In the genomic region with DNA sequence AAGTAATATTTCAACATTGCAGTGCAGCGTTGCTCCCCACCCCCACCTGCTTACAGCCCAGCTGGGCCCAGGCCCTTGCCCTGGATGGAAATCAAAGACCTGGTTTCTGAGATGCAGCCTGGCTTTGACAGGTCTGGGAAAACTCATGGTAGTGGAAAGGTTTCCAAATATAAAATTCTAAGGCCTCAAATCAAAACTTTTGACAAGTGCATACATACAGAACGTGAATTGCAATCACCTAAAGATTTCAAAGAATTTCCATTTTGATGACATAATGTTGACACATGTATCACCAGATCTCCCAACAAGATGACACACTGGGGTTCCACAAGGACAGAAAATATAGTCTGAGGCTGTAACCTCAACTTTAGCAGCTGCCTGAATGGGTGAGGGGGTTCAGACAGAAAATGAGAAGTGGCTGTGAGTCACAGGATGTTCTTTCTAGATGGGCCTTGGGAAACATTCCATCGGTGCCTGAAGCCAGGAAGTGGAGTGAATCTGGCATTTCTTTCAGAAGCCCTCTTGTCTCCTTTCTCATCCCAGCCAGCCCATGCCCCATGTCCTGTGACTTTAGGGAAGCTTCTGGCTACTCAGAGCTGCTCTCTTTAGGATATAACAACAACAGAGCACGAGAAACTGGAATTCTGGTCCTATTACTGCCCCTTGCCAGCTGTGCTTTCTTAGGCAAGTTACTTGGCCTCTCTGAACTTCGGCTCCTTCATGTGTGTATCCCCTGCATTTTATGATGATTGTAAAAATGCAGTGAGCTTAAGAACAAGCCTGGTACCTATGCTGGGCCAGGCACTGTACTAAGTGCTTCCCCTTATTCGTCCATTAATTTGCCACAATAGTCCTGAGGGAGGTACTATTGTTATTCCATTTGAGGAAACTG, we compare ENCODE assay signal across 9 cellular contexts. TPM values are rescaled to one million over a fixed set of nuclear protein-coding genes. Genes with fewer than 3 reads are reported as not detected.
DNase-seq lines count a peak whose midpoint lies in the region; ATAC-seq and TF ChIP-seq lines count a peak whose summit lies in the region.
"Had no signal": no experiment of that assay in that cellular context is flagged by ENCODE, and none has a peak within 500 bp of the region (broad histone marks: within the 10 kb centered on the region; RNA-seq: fewer than 3 reads in every experiment).

No MANE protein-coding gene starts in this region.

- H3K27me3 ChIP-seq in esophagus (ENCODE audit: control insufficient read depth in 1 of 2, insufficient read depth in 2 of 2, low read length in 2 of 2) = no peaks in the 10 kb centered on the region
- no peaks in the 10 kb centered on the region for H3K27me3 ChIP-seq in muscle layer of duodenum (ENCODE audit: low read depth, low read length)

- no peak overlapping the region for H3K4me3 ChIP-seq in AG10803 (ENCODE audit: low read length)
- no peak overlapping the region for H3K4me3 ChIP-seq in esophagus (ENCODE audit: low read depth in 1 of 2, low read length in 2 of 2)
- H3K4me3 ChIP-seq in muscle layer of duodenum (ENCODE audit: low read depth in 1 of 2, low read length in 2 of 2) = peak overlapping the region in 1 of 2 donors; percentile 36
- H3K4me3 ChIP-seq: SK-N-MC had no signal

- POLR2A ChIA-PET in GM10248 (lab: Yijun Ruan, JAX) = no interaction called here

- DNase-seq in AG10803 (ENCODE audit: low read depth) = peak; percentile 95
- peak; percentile 33 to 73 for DNase-seq in NOMO-1 (lab: John Stamatoyannopoulos, UW; ENCODE audit: unreplicated experiment in 2 of 2)
- no peak for DNase-seq in GM10248 (ENCODE audit: extremely low spot score)
- no peak for DNase-seq in stimulated activated CD4-positive, alpha-beta T cell treated with anti-CD3 and anti-CD28 coated beads, Interleukin-4, amount 100 ng/mL, for 4 hours
- no peak for DNase-seq in cerebellum (ENCODE audit: low spot score)

- H3K36me3 ChIP-seq in esophagus (ENCODE audit: control insufficient read depth in 2 of 2, insufficient read depth in 2 of 2, low read length in 1 of 2) = peaks cover 0 to 13% of the 10 kb centered on the region in 2 donors
- H3K36me3 ChIP-seq in muscle layer of duodenum (ENCODE audit: control insufficient read depth in 1 of 2, insufficient read depth in 2 of 2, low read length in 2 of 2) = peaks cover 0 to 20% of the 10 kb centered on the region in 2 donors

- ATAC-seq in HG02678 (IDR thresholded peaks at IDR 0.05; ENCODE audit: unreplicated experiment) = no peak

- H3K9me3 ChIP-seq in esophagus (ENCODE audit: control insufficient read depth in 2 of 2, insufficient read depth in 1 of 2, low read depth in 1 of 2, low read length in 1 of 2) (no peaks in the 10 kb centered on the region), muscle layer of duodenum (ENCODE audit: control insufficient read depth in 1 of 2, low read length in 2 of 2) (no peaks in the 10 kb centered on the region)

- H3K27ac ChIP-seq in esophagus (ENCODE audit: low read depth in 2 of 2, low read length in 1 of 2) (peak overlapping the region; percentile 21 to 44), muscle layer of duodenum (ENCODE audit: low read length) (peak overlapping the region; percentile 79)
- H3K27ac ChIP-seq: SK-N-MC had no signal

- CTCF ChIA-PET in GM10248 (lab: Yijun Ruan, JAX) = interaction anchor here (1.0 to 2.8 kb wide), 2 partner anchors 10 to 11 kb away, joined by 3 to 12 read pairs; no protein-coding TSS in a partner anchor

- WGBS in esophagus, 2 donors = 55 to 59% methylated on average over 6 of the region's 6 CpGs

- peaks cover 5 to 6% of the 10 kb centered on the region in 2 donors for H3K4me1 ChIP-seq in esophagus (ENCODE audit: control insufficient read depth in 2 of 2, insufficient read depth in 2 of 2, low read length in 1 of 2)
- H3K4me1 ChIP-seq in muscle layer of duodenum (ENCODE audit: control insufficient read depth in 1 of 2, insufficient read depth in 2 of 2, low read length in 2 of 2) = peaks cover 29 to 42% of the 10 kb centered on the region in 2 donors

- TF ChIP-seq CTCF in AG10803 (conservative IDR thresholded peaks at IDR 0.05; ENCODE audit: low read length) (no peak), GM10248 (IDR thresholded peaks at IDR 0.05; ENCODE audit: control extremely low read depth, extremely low read depth, low read depth, missing control alignments) (no peak)

RNA-seq across cellular contexts. Expression of gene ABCA1, which starts 54.8 kb away (rescaled TPM):
- polyA plus RNA-seq in esophagus = 1 to 10 TPM; 2.7 to 2.9 TPM
- total RNA-seq in cerebellum = 19.1 TPM

Comparison
In these comparisons a context has a peak if more than half of its experiments do, and no peak if none do; other contexts are left out.
1. DNase-seq: peak in AG10803 (single experiment) and NOMO-1 (2 of 2); none in GM10248 (single experiment), stimulated activated CD4-positive, alpha-beta T cell treated with anti-CD3 and anti-CD28 coated beads, Interleukin-4, amount 100 ng/mL, for 4 hours (0 of 2) and cerebellum (single experiment).